29 cellular contexts compared by ENCODE assay signal in genomic region chr2:101132202-101132601, GRCh38.
"Had no signal": no experiment of that assay in that cellular context is flagged by ENCODE, and none has a peak within 500 bp of the region (broad histone marks: within the 10 kb centered on the region; RNA-seq: fewer than 3 reads in every experiment).

No MANE protein-coding gene starts in this region.

- H3K27ac ChIP-seq: adrenal gland, body of pancreas, breast epithelium, coronary artery, PC-9, SJCRH30, SK-N-MC had no signal

- H3K9me3 ChIP-seq: adrenal gland, body of pancreas, breast epithelium, SJCRH30 had no signal

- H3K36me3 ChIP-seq: adrenal gland, breast epithelium, SJCRH30 had no signal

- H3K27me3 ChIP-seq: adrenal gland, body of pancreas, breast epithelium, SJCRH30 had no signal

- ATAC-seq: activated CD4-positive, alpha-beta T cell treated with anti-CD3 and anti-CD28 coated beads for 36 hours; activated CD4-positive, CD25-positive, alpha-beta regulatory T cell treated with anti-CD3 and anti-CD28 coated beads, Interleukin-2, amount 50 U/mL, for 24 hours; activated CD8-positive, alpha-beta T cell treated with anti-CD3 and anti-CD28 coated beads, Interleukin-2, amount 10 ng/mL, durations not matched to agents 7 days and 5 days; activated naive CD4-positive, alpha-beta T cell treated with anti-CD3 and anti-CD28 coated beads, Interleukin-2, amount 50 U/mL, for 72 hours; body of pancreas; WTC11 had no signal

- DNase-seq: activated CD4-positive, alpha-beta T cell treated with anti-CD3 and anti-CD28 coated beads for 36 hours; activated CD4-positive, alpha-beta T cell treated with anti-CD3 and anti-CD28 coated beads, Interleukin-2, amount 10 ng/mL, durations not matched to agents 7 days and 5 days; activated CD4-positive, alpha-beta T cell treated with anti-CD3 and anti-CD28 coated beads, Interleukin-2, amount 50 U/mL, for 48 hours; activated CD8-positive, alpha-beta T cell treated with anti-CD3 and anti-CD28 coated beads, Interleukin-2, amount 10 ng/mL, durations not matched to agents 7 days and 5 days; activated gamma-delta T cell treated with Interleukin-2 at 50 U/mL for 16 hours; activated naive CD4-positive, alpha-beta T cell treated with anti-CD3 and anti-CD28 coated beads for 36 hours; activated T-cell treated with anti-CD3 and anti-CD28 coated beads, Interleukin-2, amount 50 U/mL, for 24 hours; adrenal gland; body of pancreas; Karpas-422; KBM-7; NCI-H1105; NCI-H1417 treated with DMSO at 0.1 percent for 48 hours; NCI-H1694 treated with DMSO at 0.1 percent for 48 hours; NCI-H2029; NCI-H2107; NCI-H226; NCI-H446 treated with DMSO at 0.1 percent for 48 hours; NCI-H526; PC-9; SHP77; SJCRH30; T1000 had no signal

- H3K4me1 ChIP-seq: adrenal gland, breast epithelium had no signal

- H3K4me3 ChIP-seq: adrenal gland, body of pancreas, breast epithelium, coronary artery, PC-9, SJCRH30, SK-N-MC had no signal
